In the genomic region with DNA sequence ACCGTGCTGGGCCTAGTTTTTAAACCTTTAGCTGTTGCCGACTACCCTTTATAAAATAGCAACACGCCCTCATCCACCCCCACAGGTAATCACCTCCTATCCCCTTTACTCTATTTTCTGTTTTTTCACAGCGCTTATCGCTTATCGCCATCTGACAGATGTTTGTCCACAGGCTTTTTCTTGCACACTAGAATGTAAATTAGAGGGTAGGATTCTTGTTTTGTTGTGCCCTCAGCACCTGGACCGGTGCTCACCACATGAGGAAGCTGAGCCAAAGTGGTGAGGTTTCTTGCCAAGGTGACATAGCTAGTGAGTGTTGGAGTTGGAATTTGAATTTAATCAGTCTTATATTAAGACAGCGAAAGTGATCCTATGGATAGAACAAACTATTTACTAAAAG, we compare ENCODE assay signal across 1 cellular context.
TF ChIP-seq lines count a peak whose summit lies in the region.

No MANE protein-coding gene starts in this region.

TF ChIP-seq in GM23338, 12 proteins besides CTCF, POLR2A, EP300 and RAD21 (continued from another document):
- TF ChIP-seq EZH2 (IDR thresholded peaks at IDR 0.05; ENCODE audit: low read depth, unreplicated experiment), result no peak
